ENCODE assay signal across 32 cellular contexts in the genomic region with DNA sequence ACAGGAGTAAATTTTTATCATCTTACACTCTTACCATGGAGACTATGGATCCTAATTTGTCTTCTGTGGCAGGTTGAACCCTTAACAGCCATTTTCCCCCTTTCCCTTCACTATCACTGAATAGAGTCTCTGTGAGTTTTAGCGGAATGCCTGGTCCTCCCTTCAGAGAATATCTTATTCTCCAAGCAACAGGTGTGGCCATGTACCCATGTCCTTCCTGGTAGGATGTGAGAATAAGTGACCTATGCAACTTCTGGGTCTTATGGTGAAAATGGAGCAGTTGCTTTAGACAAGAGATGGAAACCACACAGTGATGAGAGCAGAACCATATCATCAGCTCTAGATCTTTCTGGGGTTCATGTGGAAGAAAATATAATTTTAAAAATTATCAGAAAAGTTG.
"Had no signal": no experiment of that assay in that cellular context is flagged by ENCODE, and none has a peak within 500 bp of the region (broad histone marks: within the 10 kb centered on the region; RNA-seq: fewer than 3 reads in every experiment).

No MANE protein-coding gene starts in this region.

- H3K36me3 ChIP-seq: adrenal gland, ascending aorta, brain microvascular endothelial cell, breast epithelium, cardiac muscle cell had no signal

- ATAC-seq: activated naive CD4-positive, alpha-beta T cell treated with anti-CD3 and anti-CD28 coated beads, Interleukin-2, amount 50 U/mL, for 72 hours; activated naive CD8-positive, alpha-beta T cell treated with anti-CD3 and anti-CD28 coated beads, Interleukin-2, amount 50 U/mL, for 24 hours; activated T-cell treated with anti-CD3 and anti-CD28 coated beads, Interleukin-2, amount 50 U/mL, for 4 hours; activated T-cell treated with anti-CD3 and anti-CD28 coated beads, Interleukin-2, amount 50 U/mL, for 72 hours; activated T-helper 17 cell treated with anti-CD3 and anti-CD28 coated beads, Interleukin-2, amount 50 U/mL, for 72 hours; body of pancreas had no signal

- H3K27ac ChIP-seq: adrenal gland, ascending aorta, body of pancreas, brain microvascular endothelial cell, breast epithelium, cardiac muscle cell had no signal

- H3K9me3 ChIP-seq: adrenal gland had no signal

- H3K4me3 ChIP-seq: adrenal gland, ascending aorta, body of pancreas, breast epithelium, cardiac muscle cell had no signal

- H3K27me3 ChIP-seq: adrenal gland, ascending aorta, body of pancreas, brain microvascular endothelial cell, breast epithelium, cardiac muscle cell had no signal

- H3K4me1 ChIP-seq: adrenal gland, ascending aorta, breast epithelium had no signal

- DNase-seq: activated effector memory CD4-positive, alpha-beta T cell treated with anti-CD3 and anti-CD28 coated beads, Interleukin-2, amount 50 U/mL, for 16 hours; activated effector memory CD4-positive, alpha-beta T cell treated with Interleukin-2 at 50 U/mL for 16 hours; activated gamma-delta T cell; activated gamma-delta T cell treated with Interleukin-2 at 50 U/mL for 16 hours; activated naive CD4-positive, alpha-beta T cell; activated naive CD4-positive, alpha-beta T cell treated with anti-CD3 and anti-CD28 coated beads for 36 hours; activated naive CD4-positive, alpha-beta T cell treated with anti-CD3 and anti-CD28 coated beads, Interleukin-2, amount 10 ng/mL, durations not matched to agents 7 days and 5 days; activated naive CD4-positive, alpha-beta T cell treated with anti-CD3 and anti-CD28 coated beads, Interleukin-2, amount 50 U/mL, for 16 hours; activated naive CD4-positive, alpha-beta T cell treated with Interleukin-2 at 50 U/mL for 16 hours; activated naive CD8-positive, alpha-beta T cell treated with anti-CD3 and anti-CD28 coated beads for 36 hours; activated naive CD8-positive, alpha-beta T cell treated with anti-CD3 and anti-CD28 coated beads, Interleukin-2, amount 10 ng/mL, durations not matched to agents 7 days and 5 days; activated naive CD8-positive, alpha-beta T cell treated with anti-CD3 and anti-CD28 coated beads, Interleukin-2, amount 50 U/mL, for 24 hours; activated T-cell treated with anti-CD3 and anti-CD28 coated beads, Interleukin-2, amount 50 U/mL, for 1 hour; activated T-cell treated with anti-CD3 and anti-CD28 coated beads, Interleukin-2, amount 50 U/mL, for 24 hours; activated T-cell treated with anti-CD3 and anti-CD28 coated beads, Interleukin-2, amount 50 U/mL, for 4 hours; activated T-cell treated with anti-CD3 and anti-CD28 coated beads, Interleukin-2, amount 50 U/mL, for 48 hours; activated T-cell treated with anti-CD3 and anti-CD28 coated beads, Interleukin-2, amount 50 U/mL, for 72 hours; adrenal gland; amniotic stem cell; amygdala; anterior cingulate cortex; aorta; body of pancreas; brain microvascular endothelial cell; caudate nucleus; central memory CD4-positive, alpha-beta T cell; cerebellar nuclear complex had no signal
